In the genomic region with DNA sequence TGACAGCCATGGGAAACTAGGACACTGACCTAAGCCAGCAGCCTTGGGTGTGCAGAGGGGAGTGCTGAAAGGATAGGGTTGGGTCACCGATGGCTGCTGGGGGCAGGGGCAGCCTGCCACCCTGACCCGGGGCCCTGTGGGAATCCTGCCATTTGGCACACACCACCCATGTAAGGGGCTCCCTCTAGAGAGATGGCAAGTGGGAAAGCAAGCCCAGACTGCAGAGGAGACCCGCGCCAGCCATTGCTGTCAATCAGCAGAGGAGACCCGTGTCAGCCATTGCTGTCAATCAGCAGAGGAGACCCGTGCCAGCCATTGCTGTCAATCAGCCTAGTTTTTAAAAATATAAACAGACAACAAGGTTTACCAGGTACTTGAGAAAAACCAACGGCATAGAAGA, we compare ENCODE assay signal across 27 cellular contexts. TPM values are rescaled to one million over a fixed set of nuclear protein-coding genes. Genes with fewer than 3 reads are reported as not detected.
"Had no signal": no experiment of that assay in that cellular context is flagged by ENCODE, and none has a peak within 500 bp of the region (broad histone marks: within the 10 kb centered on the region; RNA-seq: fewer than 3 reads in every experiment).

No MANE protein-coding gene starts in this region.

- H3K27ac ChIP-seq: dorsolateral prefrontal cortex, neural progenitor cell, parathyroid adenoma, prostate gland, right lobe of liver, stomach, thoracic aorta, transverse colon had no signal

- H3K36me3 ChIP-seq: neural progenitor cell, prostate gland, right lobe of liver, stomach, thoracic aorta, transverse colon had no signal

- ATAC-seq: left lobe of liver; natural killer cell treated with Interleukin-12 subunit alpha and Interleukin-12 subunit beta and Interleukin-15 and Interleukin-18, amount 100 ng/mL, for 72 hours had no signal

- DNase-seq: cortex of kidney; effector CD8-positive, alpha-beta T cell; foreskin melanocyte; hippocampal formation; retina; stimulated activated CD4-positive, alpha-beta T cell treated with anti-CD3 and anti-CD28 coated beads, Interleukin-2, amount 100 ng/mL, for 24 hours; stimulated activated CD4-positive, alpha-beta T cell treated with anti-CD3 and anti-CD28 coated beads, Interleukin-4, amount 100 ng/mL, for 4 hours; stimulated activated naive CD4-positive, alpha-beta T cell; stomach; substantia nigra; transverse colon had no signal

- H3K27me3 ChIP-seq: neural progenitor cell, right lobe of liver, transverse colon had no signal

- H3K4me1 ChIP-seq: neural progenitor cell, parathyroid adenoma, prostate gland, right lobe of liver, stomach, transverse colon had no signal

- H3K4me3 ChIP-seq: dorsolateral prefrontal cortex, neural progenitor cell, prostate gland, right lobe of liver, stomach, thoracic aorta, transverse colon had no signal

- H3K9me3 ChIP-seq: prostate gland, right lobe of liver, stomach, thoracic aorta, transverse colon had no signal

RNA-seq across cellular contexts. Expression of gene GALNTL5, which starts 52.0 kb away (rescaled TPM):
- total RNA-seq: chondrocyte; left lobe of liver; lower leg skin; mesothelial cell of epicardium; mucosa of gallbladder; natural killer cell treated with Interleukin-12 subunit alpha and Interleukin-12 subunit beta and Interleukin-15 and Interleukin-18, amount 100 ng/mL, for 72 hours; omental fat pad; right lobe of liver; skeletal muscle tissue; stomach; thoracic aorta; transverse colon; urinary bladder had no signal
- polyA plus RNA-seq: esophagus, stomach, urinary bladder had no signal
